23 cellular contexts compared by ENCODE assay signal in genomic region chrX:112967903-112968302, GRCh38.
"Had no signal": no experiment of that assay in that cellular context is flagged by ENCODE, and none has a peak within 500 bp of the region (broad histone marks: within the 10 kb centered on the region; RNA-seq: fewer than 3 reads in every experiment).

No MANE protein-coding gene starts in this region.

- H3K4me1 Mint-ChIP-seq: activated naive CD4-positive, alpha-beta T cell treated with anti-CD3 and anti-CD28 coated beads, Interleukin-2, amount 50 U/mL, for 24 hours; IgD-negative memory B cell had no signal

- H3K9me3 ChIP-seq: SJSA1 had no signal

- H3K36me3 Mint-ChIP-seq: activated naive CD4-positive, alpha-beta T cell treated with anti-CD3 and anti-CD28 coated beads, Interleukin-2, amount 50 U/mL, for 24 hours; IgD-negative memory B cell had no signal

- FAIRE-seq: RCC 7860 had no signal

- ATAC-seq: activated CD4-positive, CD25-positive, alpha-beta regulatory T cell treated with anti-CD3 and anti-CD28 coated beads, Interleukin-2, amount 50 U/mL, for 24 hours; activated CD8-positive, alpha-beta T cell treated with anti-CD3 and anti-CD28 coated beads for 36 hours; SK-N-SH treated with all-trans-retinoic acid at 6 μM for 48 hours had no signal

- H3K4me3 ChIP-seq: SJSA1 had no signal

- DNase-seq: activated CD4-positive, alpha-beta T cell treated with anti-CD3 and anti-CD28 coated beads for 4 hours; activated CD8-positive, alpha-beta memory T cell treated with anti-CD3 and anti-CD28 coated beads, Interleukin-2, amount 50 U/mL, for 48 hours; activated CD8-positive, alpha-beta T cell treated with anti-CD3 and anti-CD28 coated beads for 36 hours; activated effector memory CD4-positive, alpha-beta T cell treated with Interleukin-2 at 50 U/mL for 16 hours; activated naive CD4-positive, alpha-beta T cell; activated T-cell treated with anti-CD3 and anti-CD28 coated beads, Interleukin-2, amount 50 U/mL, for 1 hour; aorta; KG1; NCI-H1092; NCI-H1417; NCI-H2029; NCI-H2107; NCI-H446; NCI-H524; SHP77 had no signal

- H3K27ac ChIP-seq: SJSA1 had no signal

- H3K27ac Mint-ChIP-seq: activated CD8-positive, alpha-beta T cell treated with anti-CD3 and anti-CD28 coated beads for 36 hours; activated naive CD4-positive, alpha-beta T cell treated with anti-CD3 and anti-CD28 coated beads, Interleukin-2, amount 50 U/mL, for 24 hours; activated T-helper 1 cell treated with anti-CD3 and anti-CD28 coated beads, Interleukin-12 subunit alpha, Interleukin-12 subunit beta, Interleukin-2, Interleukin-4 antibody, amounts not matched to agents 30 ng/mL and 10 ng/mL and 1 ng/mL, durations not matched to agents 14 hours and 24 hours and 36 hours; IgD-negative memory B cell; T-helper 1 cell treated with Interleukin-12 subunit alpha and Interleukin-12 subunit beta and Interleukin-4 antibody, amounts not matched to agents 30 μg/mL and 1 μg/mL, for 36 hours had no signal

- H3K4me3 Mint-ChIP-seq: activated CD8-positive, alpha-beta T cell treated with anti-CD3 and anti-CD28 coated beads for 36 hours; activated naive CD4-positive, alpha-beta T cell treated with anti-CD3 and anti-CD28 coated beads, Interleukin-2, amount 50 U/mL, for 24 hours; activated T-helper 1 cell treated with anti-CD3 and anti-CD28 coated beads, Interleukin-12 subunit alpha, Interleukin-12 subunit beta, Interleukin-2, Interleukin-4 antibody, amounts not matched to agents 30 ng/mL and 10 ng/mL and 1 ng/mL, durations not matched to agents 14 hours and 24 hours and 36 hours; IgD-negative memory B cell; T-helper 1 cell treated with Interleukin-12 subunit alpha and Interleukin-12 subunit beta and Interleukin-4 antibody, amounts not matched to agents 30 μg/mL and 1 μg/mL, for 36 hours had no signal

- H3K9me3 Mint-ChIP-seq: activated CD8-positive, alpha-beta T cell treated with anti-CD3 and anti-CD28 coated beads for 36 hours; activated naive CD4-positive, alpha-beta T cell treated with anti-CD3 and anti-CD28 coated beads, Interleukin-2, amount 50 U/mL, for 24 hours; activated T-helper 1 cell treated with anti-CD3 and anti-CD28 coated beads, Interleukin-12 subunit alpha, Interleukin-12 subunit beta, Interleukin-2, Interleukin-4 antibody, amounts not matched to agents 30 ng/mL and 10 ng/mL and 1 ng/mL, durations not matched to agents 14 hours and 24 hours and 36 hours; IgD-negative memory B cell; T-helper 1 cell treated with Interleukin-12 subunit alpha and Interleukin-12 subunit beta and Interleukin-4 antibody, amounts not matched to agents 30 μg/mL and 1 μg/mL, for 36 hours had no signal

- H3K36me3 ChIP-seq: SJSA1 had no signal

- H3K27me3 ChIP-seq: SJSA1 had no signal

- H3K4me1 ChIP-seq: SJSA1 had no signal

- H3K27me3 Mint-ChIP-seq: activated CD8-positive, alpha-beta T cell treated with anti-CD3 and anti-CD28 coated beads for 36 hours; activated naive CD4-positive, alpha-beta T cell treated with anti-CD3 and anti-CD28 coated beads, Interleukin-2, amount 50 U/mL, for 24 hours had no signal
